In the genomic region with DNA sequence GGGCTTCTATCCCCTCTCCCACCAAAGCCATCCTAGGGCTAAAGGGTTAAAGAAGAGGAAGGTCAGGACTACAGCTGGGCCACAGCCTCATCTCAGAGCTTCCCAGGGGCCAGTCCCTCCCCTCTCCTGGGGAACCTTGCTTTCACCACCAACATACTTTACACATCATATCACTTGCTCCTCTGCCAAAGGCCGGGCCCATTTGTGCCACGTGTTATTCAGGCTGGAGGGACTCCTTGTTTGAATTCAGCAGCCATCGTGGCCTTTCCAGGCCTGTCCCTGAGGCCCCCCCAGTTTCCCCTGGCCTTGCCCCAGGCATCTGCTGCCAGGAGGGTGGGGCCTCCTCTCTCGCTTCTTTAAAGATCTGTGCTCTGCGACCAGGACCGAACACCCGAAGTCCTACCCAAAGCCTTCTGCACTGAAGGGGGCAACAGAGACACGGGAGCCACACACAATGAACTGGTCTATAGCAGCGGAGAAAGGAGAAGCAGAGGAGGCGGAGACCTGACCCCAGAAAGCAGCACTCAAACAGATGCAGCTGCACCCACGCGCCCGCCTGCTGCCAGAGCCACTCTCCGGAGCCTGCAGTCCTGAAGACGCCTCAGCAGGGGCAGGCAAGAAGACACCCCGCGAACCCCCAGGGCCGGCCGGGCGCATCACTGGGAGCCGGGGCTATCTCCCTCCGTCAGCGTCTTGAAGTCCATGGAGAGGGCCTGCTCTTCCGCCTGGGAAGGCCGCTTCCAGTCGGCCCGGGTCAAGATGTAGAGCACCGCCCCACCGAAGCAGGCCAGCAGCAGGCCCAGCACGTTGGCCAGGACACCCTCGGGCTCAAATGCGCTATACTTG, we compare ENCODE assay signal across 8 cellular contexts. TPM values are rescaled to one million over a fixed set of nuclear protein-coding genes. Genes with fewer than 3 reads are reported as not detected.
A peak's percentile ranks its signal among the peaks of the same experiment; 100 is the strongest.
DNase-seq lines count a peak whose midpoint lies in the region; ATAC-seq and TF ChIP-seq lines count a peak whose summit lies in the region.

No MANE protein-coding gene starts in this region.

- POLR2A ChIA-PET in AG04450 (lab: Yijun Ruan, JAX), result interaction anchor here (0.6 kb wide), 3 partner anchors 28 to 230 kb away, joined by 3 to 7 read pairs (median 4); no protein-coding TSS in a partner anchor

- H3K9me3 Mint-ChIP-seq in mesothelial cell of epicardium, result no peaks in the 10 kb centered on the region

- H3K27ac Mint-ChIP-seq in mesothelial cell of epicardium, result no peak overlapping the region

- peaks cover 14% of the 10 kb centered on the region for H3K4me1 ChIP-seq in colonic mucosa
- peaks cover 78% of the 10 kb centered on the region for H3K4me1 ChIP-seq in mucosa of stomach (ENCODE audit: control insufficient read depth, insufficient read depth, low read length)

- H3K27ac ChIP-seq in AG04450 (ENCODE audit: low read depth, low read length) (peak overlapping the region; percentile 95), colonic mucosa (peak overlapping the region; percentile 75)

- H3K4me3 Mint-ChIP-seq in mesothelial cell of epicardium, result no peak overlapping the region

- intact Hi-C loops in colonic mucosa (cut with DNase I), result no loop called here

- H3K9ac ChIP-seq in colonic mucosa (ENCODE audit: low read depth in 2 of 2, low read length in 2 of 2) (peak overlapping the region in 1 of 2 donors; percentile 59), mucosa of stomach (ENCODE audit: low read length) (peak overlapping the region; percentile 27)

- peaks cover 2% of the 10 kb centered on the region for H3K36me3 Mint-ChIP-seq in mesothelial cell of epicardium

- H3K27me3 ChIP-seq in AG04450 (ENCODE audit: control insufficient read depth, insufficient read depth, low read length) (no peaks in the 10 kb centered on the region), colonic mucosa (no peaks in the 10 kb centered on the region), mucosa of stomach (ENCODE audit: control insufficient read depth, insufficient read depth, low read length) (no peaks in the 10 kb centered on the region)

- TF ChIP-seq CTCF in AG04450 (IDR thresholded peaks at IDR 0.05; ENCODE audit: low read depth, low read length) (no peak), colonic mucosa (IDR thresholded peaks at IDR 0.05) (no peak), mesothelial cell of epicardium (IDR thresholded peaks at IDR 0.05; ENCODE audit: unreplicated experiment) (no peak)

- CTCF ChIA-PET in AG04450 (lab: Charles Lee), result interaction anchor here (1.8 kb wide), 1 partner anchor 178 kb away, joined by 5 read pairs; no protein-coding TSS in a partner anchor

- H3K9me3 ChIP-seq in AG04450 (ENCODE audit: control insufficient read depth, insufficient read depth, low read length) (peaks cover 10% of the 10 kb centered on the region; the same call in 1 of the 2 replicates), colonic mucosa (no peaks in the 10 kb centered on the region), mucosa of stomach (ENCODE audit: control insufficient read depth, low read length) (no peaks in the 10 kb centered on the region)

- ATAC-seq in GM21576 (IDR thresholded peaks at IDR 0.05; ENCODE audit: unreplicated experiment), result no peak

- H3K4me3 ChIP-seq in AG04450 (ENCODE audit: low read depth, low read length) (no peak overlapping the region), colonic mucosa (no peak overlapping the region), mucosa of stomach (ENCODE audit: low read length) (no peak overlapping the region)

- peak; percentile 82 for DNase-seq in AG04450 (ENCODE audit: low read depth, low spot score)
- peak; percentile 97 for DNase-seq in M059J (ENCODE audit: low read depth)
- DNase-seq in colonic mucosa, result peak; percentile 57
- DNase-seq in mesothelial cell of epicardium (ENCODE audit: low spot score in 2 of 2, unreplicated experiment in 2 of 2), result no peak
- DNase-seq in NCI-H2081 treated with DMSO at 0.1 percent for 48 hours (lab: John Stamatoyannopoulos, UW), result no peak
- no peak for DNase-seq in T-helper 9 cell

- H3K27me3 Mint-ChIP-seq in mesothelial cell of epicardium (ENCODE audit: low read depth), result no peaks in the 10 kb centered on the region

- H3K4me1 Mint-ChIP-seq in mesothelial cell of epicardium, result peaks cover 12% of the 10 kb centered on the region

- H3K36me3 ChIP-seq in colonic mucosa (no peaks in the 10 kb centered on the region), mucosa of stomach (ENCODE audit: control insufficient read depth, insufficient read depth, low read length) (peaks cover 4% of the 10 kb centered on the region)

RNA-seq across cellular contexts. Expression of gene CYB561, which starts 12.1 kb away (rescaled TPM):
- 4.9 and 5.3 TPM in 2 replicates for polyA plus RNA-seq in AG04450 (2011; rRNA removed)
- 7.1 and 10.7 TPM in 2 replicates for polyA minus RNA-seq in AG04450 (2011; rRNA and poly(A)+ RNA removed)
- total RNA-seq in M059J (2014; rRNA removed; shearing (Covaris generic)), result 34.2 and 36.1 TPM in 2 replicates
- total RNA-seq in colonic mucosa (10 to 100 TPM; 60.1 to 90.6 TPM), mesothelial cell of epicardium (20.4 to 21.5 TPM (median 20.5 TPM) in 3 replicates)

RNA-seq across cellular contexts. Expression of gene ACE, which starts 42.9 kb away (rescaled TPM):
- polyA plus RNA-seq in AG04450 (2011; rRNA removed), result 0.99 and 1.1 TPM in 2 replicates
- polyA minus RNA-seq in AG04450 (2011; rRNA and poly(A)+ RNA removed), result 1.1 and 1.8 TPM in 2 replicates
- 1.3 and 2.1 TPM in 2 replicates for total RNA-seq in M059J (2014; rRNA removed; shearing (Covaris generic))
- total RNA-seq in colonic mucosa, result 10 to 100 TPM; 38.3 to 45.2 TPM
- 2.4 to 2.9 TPM (median 2.6 TPM) in 3 replicates for total RNA-seq in mesothelial cell of epicardium

Comparison
In these comparisons a context has a peak if more than half of its experiments do, and no peak if none do; other contexts are left out.
1. DNase-seq: peak in AG04450 (single experiment), M059J (single experiment) and colonic mucosa (single experiment); none in mesothelial cell of epicardium (0 of 2), NCI-H2081 treated with DMSO at 0.1 percent for 48 hours (single experiment) and T-helper 9 cell (single experiment).
2. RNA of gene ACE, which starts 42.9 kb away (total RNA-seq): 38.3 to 45.2 TPM in colonic mucosa; 2.4 to 2.9 TPM in mesothelial cell of epicardium and 1.3 to 2.1 TPM in M059J; every median in the first group is over 10 times any median in the second.